22 cellular contexts compared by ENCODE assay signal in genomic region chr6:5191722-5192121, GRCh38.
A peak's percentile ranks its signal among the peaks of the same experiment; 100 is the strongest.
DNase-seq lines count a peak whose midpoint lies in the region; ATAC-seq and TF ChIP-seq lines count a peak whose summit lies in the region.
"Had no signal": no experiment of that assay in that cellular context is flagged by ENCODE, and none has a peak within 500 bp of the region (broad histone marks: within the 10 kb centered on the region; RNA-seq: fewer than 3 reads in every experiment).

No MANE protein-coding gene starts in this region.

- TF ChIP-seq POLR2A in esophagus muscularis mucosa (IDR thresholded peaks at IDR 0.05; ENCODE audit: low read depth): no peak

- H2AFZ ChIP-seq in OCI-LY3 (ENCODE audit: low read depth, low read length) (no peak overlapping the region), osteoblast (ENCODE audit: low read length) (no peak overlapping the region)

- WGBS in esophagus muscularis mucosa: 82% methylated on average over 3 of the region's 3 CpGs

- no peak overlapping the region for H3K9ac ChIP-seq in OCI-LY3 (ENCODE audit: low read length)

- no peak overlapping the region for H3K4me3 ChIP-seq in OCI-LY3 (ENCODE audit: low read length)
- H3K4me3 ChIP-seq in brain microvascular endothelial cell (ENCODE audit: low read depth, low read length): no peak overlapping the region
- no peak overlapping the region for H3K4me3 ChIP-seq in osteoblast (ENCODE audit: insufficient read depth, low read length)
- H3K4me3 ChIP-seq in esophagus muscularis mucosa: no peak overlapping the region
- H3K4me3 ChIP-seq: HAP-1, K562, SK-N-MC had no signal

- TF ChIP-seq CTCF in OCI-LY3 (IDR thresholded peaks at IDR 0.05; ENCODE audit: low read depth, low read length) (no peak), brain microvascular endothelial cell (IDR thresholded peaks at IDR 0.05; ENCODE audit: low read depth, low read length, missing control alignments) (no peak), osteoblast (IDR thresholded peaks at IDR 0.05; ENCODE audit: extremely low read depth, low read depth, low read length) (no peak), esophagus muscularis mucosa (IDR thresholded peaks at IDR 0.05) (no peak)

- no peaks in the 10 kb centered on the region for H3K79me2 ChIP-seq in OCI-LY3 (ENCODE audit: low read length)
- H3K79me2 ChIP-seq in osteoblast (ENCODE audit: insufficient read depth, low read length): no peaks in the 10 kb centered on the region

- DNase-seq in NCI-H748 (lab: John Stamatoyannopoulos, UW; ENCODE audit: unreplicated experiment): peak; percentile 21
- DNase-seq in NCI-H748 treated with DMSO at 0.1 percent for 48 hours (lab: John Stamatoyannopoulos, UW): no peak
- no peak for DNase-seq in brain microvascular endothelial cell
- DNase-seq in osteoblast (ENCODE audit: insufficient read length, low spot score, missing footprints): no peak
- DNase-seq in NCI-H526 (lab: John Stamatoyannopoulos, UW): no peak
- DNase-seq in esophagus muscularis mucosa (ENCODE audit: extremely low spot score): no peak
- DNase-seq: 8988T, GOT3, Kasumi-1, NCI-H1092 treated with DMSO at 0.1 percent for 48 hours, NCI-H1436 treated with DMSO at 0.1 percent for 48 hours, NCI-H2029, NCI-H446 treated with DMSO at 0.1 percent for 48 hours, NCI-H526 treated with DMSO at 0.1 percent for 48 hours, SHP77 treated with DMSO at 0.1 percent for 48 hours had no signal

- no peaks in the 10 kb centered on the region for H3K9me3 ChIP-seq in OCI-LY3 (ENCODE audit: insufficient read depth, low read length)
- no peaks in the 10 kb centered on the region for H3K9me3 ChIP-seq in osteoblast (ENCODE audit: low read depth, low read length)
- no peaks in the 10 kb centered on the region for H3K9me3 ChIP-seq in esophagus muscularis mucosa
- H3K9me3 ChIP-seq: HAP-1 had no signal

- no peaks in the 10 kb centered on the region for H3K36me3 ChIP-seq in OCI-LY3 (replicated peaks; ENCODE audit: low read depth, low read length)
- H3K36me3 ChIP-seq in brain microvascular endothelial cell (replicated peaks): no peaks in the 10 kb centered on the region
- H3K36me3 ChIP-seq in osteoblast (ENCODE audit: insufficient read depth, low read length): no peaks in the 10 kb centered on the region
- no peaks in the 10 kb centered on the region for H3K36me3 ChIP-seq in esophagus muscularis mucosa
- H3K36me3 ChIP-seq: HAP-1 had no signal

- intact Hi-C loops in esophagus muscularis mucosa (cut with DNase I): no loop called here

- TF ChIP-seq EP300 in esophagus muscularis mucosa (IDR thresholded peaks at IDR 0.05): no peak

- H3K27me3 ChIP-seq in OCI-LY3 (ENCODE audit: low read depth, low read length) (no peaks in the 10 kb centered on the region), brain microvascular endothelial cell (replicated peaks) (no peaks in the 10 kb centered on the region), osteoblast (ENCODE audit: insufficient read depth, low read length) (no peaks in the 10 kb centered on the region), esophagus muscularis mucosa (no peaks in the 10 kb centered on the region)

- H3K4me2 ChIP-seq in OCI-LY3 (ENCODE audit: low read length) (peak overlapping the region; percentile 51), osteoblast (ENCODE audit: insufficient read depth, low read length) (no peak overlapping the region)

- H3K4me1 ChIP-seq in OCI-LY3 (ENCODE audit: low read length): peaks cover 14% of the 10 kb centered on the region
- H3K4me1 ChIP-seq in osteoblast (ENCODE audit: insufficient read depth, low read length): peaks cover 16% of the 10 kb centered on the region
- H3K4me1 ChIP-seq in esophagus muscularis mucosa: peaks cover 0 to 8% (median 6%) of the 10 kb centered on the region in 4 donors
- H3K4me1 ChIP-seq: HAP-1 had no signal

- ATAC-seq in GM18511 (IDR thresholded peaks at IDR 0.05; ENCODE audit: unreplicated experiment): no peak
- ATAC-seq: HepG2, K562, Panc1 had no signal

- H4K20me1 ChIP-seq in OCI-LY3 (ENCODE audit: insufficient read depth, low read length) (0 out of 2 replicates have a peak, but pooled peaks cover 3% of the 10 kb centered on the region), osteoblast (ENCODE audit: insufficient read depth, low read length) (no peaks in the 10 kb centered on the region)

- H3K27ac ChIP-seq in OCI-LY3 (ENCODE audit: low read length) (no peak overlapping the region), brain microvascular endothelial cell (peak overlapping the region; percentile 99), osteoblast (ENCODE audit: low read depth, low read length) (peak overlapping the region; percentile 89), esophagus muscularis mucosa (replicated peaks in 1 of 4) (no peak overlapping the region)
- H3K27ac ChIP-seq: SK-N-MC had no signal

- in situ Hi-C loops in brain microvascular endothelial cell (cut with HindIII; ENCODE audit: low pct_ligation_motif_present, low sequenced_read_pairs): no loop called here

Comparison
In these comparisons a context has a peak if more than half of its experiments do, and no peak if none do; other contexts are left out.
1. H3K27ac ChIP-seq: peak in brain microvascular endothelial cell (single experiment) and osteoblast (single experiment); none in OCI-LY3 (single experiment) and esophagus muscularis mucosa (0 of 4).